10 cellular contexts compared by ENCODE assay signal in genomic region chr1:93666613-93667384, GRCh38. TPM values are rescaled to one million over a fixed set of nuclear protein-coding genes. Genes with fewer than 3 reads are reported as not detected.
DNase-seq lines count a peak whose midpoint lies in the region; ATAC-seq and TF ChIP-seq lines count a peak whose summit lies in the region.
"Had no signal": no experiment of that assay in that cellular context is flagged by ENCODE, and none has a peak within 500 bp of the region (broad histone marks: within the 10 kb centered on the region; RNA-seq: fewer than 3 reads in every experiment).

No MANE protein-coding gene starts in this region.

- H3K27me3 ChIP-seq in right atrium auricular region: no peaks in the 10 kb centered on the region
- H3K27me3 ChIP-seq in Caco-2 (replicated peaks; ENCODE audit: control insufficient read depth, insufficient read depth, low read length): no peaks in the 10 kb centered on the region
- H3K27me3 ChIP-seq: MG63 had no signal

- no TSS peak for BruUV-seq in Caco-2 (replicated peaks; lab: Mats Ljungman, UMichigan)

- intact Hi-C loops in Right ventricle myocardium superior (cut with DNase I) (no loop called here), Caco-2 (cut with micrococcal nuclease; ENCODE audit: unreplicated experiment) (no loop called here)

- H3K36me3 Mint-ChIP-seq in endothelial cell (ENCODE audit: low read depth, unreplicated experiment) (peaks cover 24% of the 10 kb centered on the region), Caco-2 (ENCODE audit: insufficient read depth, unreplicated experiment) (no peaks in the 10 kb centered on the region)

- peaks cover 3% of the 10 kb centered on the region for H3K36me3 ChIP-seq in right atrium auricular region
- H3K36me3 ChIP-seq in Caco-2 (ENCODE audit: control insufficient read depth, insufficient read depth, low read length): no peaks in the 10 kb centered on the region

- TF ChIP-seq CTCF in right atrium auricular region (IDR thresholded peaks at IDR 0.05) (no peak), endothelial cell (IDR thresholded peaks at IDR 0.05; ENCODE audit: unreplicated experiment) (no peak), Caco-2 (IDR thresholded peaks at IDR 0.05; ENCODE audit: insufficient read depth in 1 of 2, low read depth in 1 of 2, low read length in 1 of 2, severe bottlenecking in 1 of 2, unreplicated experiment in 1 of 2) (no peak)

- no peak overlapping the region for H3K27ac ChIP-seq in right atrium auricular region

- H3K4me3 Mint-ChIP-seq in endothelial cell (ENCODE audit: unreplicated experiment) (no peak overlapping the region), Caco-2 (ENCODE audit: unreplicated experiment) (no peak overlapping the region)

- H3K9me3 ChIP-seq in right atrium auricular region: no peaks in the 10 kb centered on the region
- no peaks in the 10 kb centered on the region for H3K9me3 ChIP-seq in Caco-2
- H3K9me3 ChIP-seq: MG63 had no signal

- no peak overlapping the region for H3K4me3 ChIP-seq in right atrium auricular region
- H3K4me3 ChIP-seq in Caco-2 (ENCODE audit: low read depth, low read length): no peak overlapping the region
- H3K4me3 ChIP-seq: MG63 had no signal

- H3K27me3 Mint-ChIP-seq in endothelial cell (ENCODE audit: unreplicated experiment): peaks cover 5% of the 10 kb centered on the region
- H3K27me3 Mint-ChIP-seq in Caco-2 (ENCODE audit: insufficient read depth, unreplicated experiment): no peaks in the 10 kb centered on the region

- ATAC-seq in Right ventricle myocardium superior (ENCODE audit: poor library complexity): peak; percentile 27
- no peak for ATAC-seq in HG03039 (IDR thresholded peaks at IDR 0.05; ENCODE audit: unreplicated experiment)

- no peaks in the 10 kb centered on the region for H3K9me3 Mint-ChIP-seq in endothelial cell (ENCODE audit: unreplicated experiment)
- no peaks in the 10 kb centered on the region for H3K9me3 Mint-ChIP-seq in Caco-2 (ENCODE audit: unreplicated experiment)

- no peak for DNase-seq in Right ventricle myocardium superior
- DNase-seq in right atrium auricular region (ENCODE audit: low spot score): no peak
- no peak for DNase-seq in endothelial cell (ENCODE audit: low spot score)
- DNase-seq in left kidney (ENCODE audit: low read depth, low spot score): peak; percentile 60
- DNase-seq in superior temporal gyrus (ENCODE audit: extremely low spot score): no peak
- DNase-seq in Caco-2: no peak
- no peak for DNase-seq in hippocampal formation (lab: John Stamatoyannopoulos, UW)
- DNase-seq: MG63, small intestine had no signal

- H3K4me1 Mint-ChIP-seq in endothelial cell (ENCODE audit: unreplicated experiment) (peaks cover 61% of the 10 kb centered on the region), Caco-2 (ENCODE audit: low read depth, unreplicated experiment) (peaks cover 24% of the 10 kb centered on the region)

- POLR2A ChIA-PET in Caco-2 (lab: Charles Lee): no interaction called here

- H3K27ac Mint-ChIP-seq in endothelial cell (ENCODE audit: unreplicated experiment): peak overlapping the region; percentile 74
- H3K27ac Mint-ChIP-seq in Caco-2 (ENCODE audit: unreplicated experiment): no peak overlapping the region

- H3K4me1 ChIP-seq in right atrium auricular region: peaks cover 0 to 98% of the 10 kb centered on the region in 2 donors
- peaks cover 55% of the 10 kb centered on the region for H3K4me1 ChIP-seq in Caco-2

- CTCF ChIA-PET in Caco-2 (lab: Charles Lee): no interaction called here

RNA-seq across cellular contexts. Expression of gene BCAR3, which starts 14.8 kb away (rescaled TPM):
- 18.5 TPM for total RNA-seq in Right ventricle myocardium superior
- 10 to 100 TPM; 12.7 to 19.3 TPM for total RNA-seq in right atrium auricular region
- 19.9 TPM for total RNA-seq in endothelial cell (ENCODE audit: unreplicated experiment)
- total RNA-seq in Caco-2 (2022): 9.3 and 9.9 TPM in 2 replicates
